In the genomic region with DNA sequence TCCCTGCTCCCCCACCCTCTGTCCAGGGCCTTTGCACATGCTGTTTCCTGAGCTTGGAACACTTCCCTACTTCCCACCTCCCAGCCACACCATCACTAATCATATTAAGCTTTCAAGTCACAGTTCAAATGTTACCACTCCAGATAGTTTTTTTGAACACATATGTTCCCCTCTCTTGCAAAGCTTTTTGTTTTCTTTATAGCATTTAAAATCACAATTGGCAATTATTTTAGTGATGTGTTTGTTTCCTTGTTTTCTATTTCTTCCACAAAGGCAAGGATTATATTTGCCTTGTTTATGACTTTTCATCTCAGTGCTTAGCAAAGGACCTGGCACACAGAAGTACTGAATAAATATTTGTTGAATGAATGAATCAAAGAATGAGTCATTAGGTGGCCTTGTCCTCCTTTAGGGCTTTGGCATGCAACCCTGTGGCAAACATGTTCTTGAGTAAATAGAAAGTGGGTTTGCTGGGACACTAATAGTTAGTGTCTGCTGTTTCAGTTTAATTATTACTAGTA, we compare ENCODE assay signal across 16 cellular contexts.
DNase-seq lines count a peak whose midpoint lies in the region; ATAC-seq, FAIRE-seq and TF ChIP-seq lines count a peak whose summit lies in the region.
"Had no signal": no experiment of that assay in that cellular context is flagged by ENCODE, and none has a peak within 500 bp of the region (broad histone marks: within the 10 kb centered on the region; RNA-seq: fewer than 3 reads in every experiment).

No MANE protein-coding gene starts in this region.

- no peak overlapping the region for H3K9ac ChIP-seq in mammary epithelial cell (ENCODE audit: insufficient read depth, low read length)

- POLR2A ChIA-PET in MCF 10A (lab: Yijun Ruan, JAX), result no interaction called here

- CTCF ChIA-PET in MCF 10A (lab: Yijun Ruan, JAX), result interaction anchor here (0.6 to 0.8 kb wide), 2 partner anchors 57 to 413 kb away, joined by 3 to 4 read pairs; no protein-coding TSS in a partner anchor
- CTCF ChIA-PET in mammary epithelial cell (lab: Charles Lee; ENCODE audit: low non-redundant PET), result no interaction called here

- H3K36me3 ChIP-seq in mammary epithelial cell (ENCODE audit: insufficient read depth, low read length) (no peaks in the 10 kb centered on the region), RWPE2 (ENCODE audit: low read depth) (no peaks in the 10 kb centered on the region)
- H3K36me3 ChIP-seq: uterus had no signal

- no peaks in the 10 kb centered on the region for H4K20me1 ChIP-seq in mammary epithelial cell (ENCODE audit: insufficient read depth, low read length)

- H3K9me3 ChIP-seq in mammary epithelial cell (replicated peaks; ENCODE audit: insufficient read depth, low read length), result no peaks in the 10 kb centered on the region
- no peaks in the 10 kb centered on the region for H3K9me3 ChIP-seq in RWPE2 (ENCODE audit: severe bottlenecking)
- H3K9me3 ChIP-seq in right cardiac atrium (ENCODE audit: control insufficient read depth, low read length), result peaks cover 3% of the 10 kb centered on the region
- H3K9me3 ChIP-seq: uterus had no signal

- no peak overlapping the region for H3K4me3 Mint-ChIP-seq in MCF 10A (ENCODE audit: unreplicated experiment)
- H3K4me3 Mint-ChIP-seq: neural crest cell had no signal

- intact Hi-C loops in MCF 10A (cut with micrococcal nuclease) (no loop called here), mammary epithelial cell (cut with micrococcal nuclease) (loop anchor here (5.0 kb wide), 1 partner anchor 270 kb away; no protein-coding TSS in a partner anchor), right cardiac atrium (cut with DNase I) (no loop called here)

- no peak overlapping the region for H3K4me2 ChIP-seq in mammary epithelial cell (ENCODE audit: insufficient read depth, low read depth, low read length)

- peaks cover 7% of the 10 kb centered on the region for H3K36me3 Mint-ChIP-seq in MCF 10A (ENCODE audit: insufficient read depth, unreplicated experiment)
- H3K36me3 Mint-ChIP-seq: activated naive CD4-positive, alpha-beta T cell treated with anti-CD3 and anti-CD28 coated beads, Interleukin-2, amount 50 U/mL, for 72 hours had no signal

- in situ Hi-C loops in mammary epithelial cell (cut with MboI; ENCODE audit: low sequenced_read_pairs in 2 of 2), result no loop called here

- ATAC-seq in RWPE2 (ENCODE audit: low read depth), result peak; percentile 49; the same call in 1 of the 3 replicates
- no peak for ATAC-seq in right cardiac atrium
- ATAC-seq: activated naive CD4-positive, alpha-beta T cell treated with anti-CD3 and anti-CD28 coated beads, Interleukin-2, amount 50 U/mL, for 72 hours; left colon had no signal

- no peaks in the 10 kb centered on the region for H3K4me1 ChIP-seq in mammary epithelial cell (ENCODE audit: insufficient read depth, low read length)
- H3K4me1 ChIP-seq in RWPE2 (ENCODE audit: insufficient read depth, poor library complexity, severe bottlenecking), result no peaks in the 10 kb centered on the region
- H3K4me1 ChIP-seq in right cardiac atrium (ENCODE audit: control insufficient read depth, insufficient read depth, low read length), result no peaks in the 10 kb centered on the region
- H3K4me1 ChIP-seq: uterus had no signal

- no peaks in the 10 kb centered on the region for H3K79me2 ChIP-seq in mammary epithelial cell (ENCODE audit: insufficient read depth, low read length)

- H3K27ac Mint-ChIP-seq in MCF 10A (ENCODE audit: low read depth, unreplicated experiment), result peak overlapping the region; percentile 63
- H3K27ac Mint-ChIP-seq: activated naive CD4-positive, alpha-beta T cell treated with anti-CD3 and anti-CD28 coated beads, Interleukin-2, amount 50 U/mL, for 72 hours had no signal

- H3K27ac ChIP-seq in mammary epithelial cell (ENCODE audit: insufficient read depth, low read depth, low read length), result no peak overlapping the region
- no peak overlapping the region for H3K27ac ChIP-seq in RWPE2 (ENCODE audit: poor library complexity, severe bottlenecking)
- H3K27ac ChIP-seq in right cardiac atrium (ENCODE audit: low read length), result no peak overlapping the region
- H3K27ac ChIP-seq: uterus had no signal

- H3K27me3 ChIP-seq in mammary epithelial cell (ENCODE audit: insufficient read depth, low read length) (no peaks in the 10 kb centered on the region), RWPE2 (ENCODE audit: insufficient read depth, poor library complexity, severe bottlenecking) (no peaks in the 10 kb centered on the region), right cardiac atrium (ENCODE audit: control insufficient read depth, insufficient read depth) (no peaks in the 10 kb centered on the region)
- H3K27me3 ChIP-seq: uterus had no signal

- H2AFZ ChIP-seq in mammary epithelial cell (ENCODE audit: low read depth, low read length), result no peak overlapping the region

- peak; percentile 78 for DNase-seq in MCF 10A (ENCODE audit: unreplicated experiment)
- DNase-seq in mammary epithelial cell, result no peak
- DNase-seq in RWPE2 (ENCODE audit: low spot score), result no peak
- peak; percentile 26 for DNase-seq in fibroblast of the conjunctiva (ENCODE audit: low read depth)
- peak; percentile 57 for DNase-seq in urothelium cell line (ENCODE audit: low spot score)
- no peak for DNase-seq in right cardiac atrium
- DNase-seq in globus pallidus (ENCODE audit: low spot score), result no peak
- DNase-seq in ecto neural progenitor cell (ENCODE audit: low spot score), result no peak
- DNase-seq: cortex of kidney, left colon, OCI-M1, T-helper 9 cell, uterus had no signal

- no peak for FAIRE-seq in urothelium cell line (lab: Jason Lieb, UNC)
- FAIRE-seq: frontal cortex had no signal

- H3K4me3 ChIP-seq in mammary epithelial cell (replicated peaks in 1 of 3; ENCODE audit: insufficient read depth in 1 of 3, low read depth in 2 of 3, low read length in 3 of 3), result no peak overlapping the region
- no peak overlapping the region for H3K4me3 ChIP-seq in RWPE2 (ENCODE audit: severe bottlenecking)
- H3K4me3 ChIP-seq in right cardiac atrium (ENCODE audit: low read length), result no peak overlapping the region
- H3K4me3 ChIP-seq: uterus had no signal

- BruUV-seq in MCF 10A (replicated peaks; lab: Mats Ljungman, UMichigan), result no TSS peak
- BruUV-seq in mammary epithelial cell (replicated peaks; lab: Mats Ljungman, UMichigan), result no TSS peak

- TF ChIP-seq CTCF in MCF 10A (IDR thresholded peaks at IDR 0.05; ENCODE audit: unreplicated experiment) (no peak), mammary epithelial cell (conservative IDR thresholded peaks at IDR 0.05 in 1 of 2, IDR thresholded peaks at IDR 0.05 in 1 of 2; ENCODE audit: extremely low read depth in 1 of 2, insufficient read depth in 1 of 2, low read depth in 1 of 2, low read length in 2 of 2) (no peak), RWPE2 (IDR thresholded peaks at IDR 0.05; ENCODE audit: poor library complexity, severe bottlenecking) (no peak)

- dilution Hi-C loops in mammary epithelial cell (cut with HindIII; ENCODE audit: low sequenced_read_pairs), result no loop called here

- peaks cover 20% of the 10 kb centered on the region for H3K4me1 Mint-ChIP-seq in MCF 10A (ENCODE audit: insufficient read depth, unreplicated experiment)

- no peaks in the 10 kb centered on the region for H3K9me3 Mint-ChIP-seq in MCF 10A (ENCODE audit: unreplicated experiment)

- H3K27me3 Mint-ChIP-seq in MCF 10A (ENCODE audit: insufficient read depth, unreplicated experiment), result no peaks in the 10 kb centered on the region

Comparison
In these comparisons a context has a peak if more than half of its experiments do, and no peak if none do; other contexts are left out.
1. DNase-seq: peak in MCF 10A (single experiment), fibroblast of the conjunctiva (single experiment) and urothelium cell line (single experiment); none in mammary epithelial cell (single experiment), RWPE2 (single experiment), right cardiac atrium (0 of 3), globus pallidus (single experiment) and ecto neural progenitor cell (single experiment).